In genomic region chr9:35549466-35549865, GRCh38 we compare ENCODE assay signal across 1 cellular context.
TF ChIP-seq lines count a peak whose summit lies in the region.

No MANE protein-coding gene starts in this region.

TF ChIP-seq in neural cell, 6 proteins besides CTCF, POLR2A, EP300 and RAD21 (continued from another document):
- TF ChIP-seq REST (IDR thresholded peaks at IDR 0.05; ENCODE audit: borderline replicate concordance), result no peak
- no peak for TF ChIP-seq TAF1 (IDR thresholded peaks at IDR 0.05; ENCODE audit: low read depth)
